In genomic region chr1:152000989-152001630, GRCh38 we compare ENCODE assay signal across 11 cellular contexts. TPM values are rescaled to one million over a fixed set of nuclear protein-coding genes. Genes with fewer than 3 reads are reported as not detected.
DNase-seq lines count a peak whose midpoint lies in the region; ATAC-seq, FAIRE-seq and TF ChIP-seq lines count a peak whose summit lies in the region.
"Had no signal": no experiment of that assay in that cellular context is flagged by ENCODE, and none has a peak within 500 bp of the region (broad histone marks: within the 10 kb centered on the region; RNA-seq: fewer than 3 reads in every experiment).

No MANE protein-coding gene starts in this region.

- peaks cover 10% of the 10 kb centered on the region for H3K4me1 Mint-ChIP-seq in activated CD8-positive, alpha-beta T cell treated with anti-CD3 and anti-CD28 coated beads, Interleukin-2, amount 10 ng/mL, durations not matched to agents 7 days and 5 days (ENCODE audit: low read depth)
- H3K4me1 Mint-ChIP-seq: activated B cell treated with CpG ODN at 0.5 μM for 24 hours had no signal

- H3K36me3 ChIP-seq in bronchial epithelial cell (ENCODE audit: control insufficient read depth, insufficient read depth, low read length), result no peaks in the 10 kb centered on the region
- H3K36me3 ChIP-seq in lower lobe of right lung, result no peaks in the 10 kb centered on the region
- H3K36me3 ChIP-seq in thymus (ENCODE audit: control insufficient read depth, insufficient read depth), result no peaks in the 10 kb centered on the region

- H3K4me3 Mint-ChIP-seq in activated CD8-positive, alpha-beta T cell treated with anti-CD3 and anti-CD28 coated beads, Interleukin-2, amount 10 ng/mL, durations not matched to agents 7 days and 5 days, result no peak overlapping the region
- H3K4me3 Mint-ChIP-seq: activated B cell treated with CpG ODN at 0.5 μM for 24 hours; activated T-cell treated with anti-CD3 and anti-CD28 coated beads, Interleukin-2, amount 50 U/mL, for 72 hours had no signal

- CTCF ChIA-PET in activated CD8-positive, alpha-beta T cell treated with anti-CD3 and anti-CD28 coated beads, Interleukin-2, amount 10 ng/mL, durations not matched to agents 7 days and 5 days (lab: Charles Lee), result interaction anchor here (0.8 to 27.4 kb wide), 45 partner anchors 9 to 526 kb away, joined by 3 to 1011 read pairs (median 6); partner anchors contain the start of genes C2CD4D, S100A11 and THEM4

- H3K27ac ChIP-seq in lower lobe of right lung (peak overlapping the region; percentile 71), thymus (ENCODE audit: low read depth) (peak overlapping the region; percentile 15)
- H3K27ac ChIP-seq: testis had no signal

- POLR2A ChIA-PET in activated CD8-positive, alpha-beta T cell treated with anti-CD3 and anti-CD28 coated beads, Interleukin-2, amount 10 ng/mL, durations not matched to agents 7 days and 5 days (lab: Charles Lee), result interaction anchor here (0.6 to 1.0 kb wide), 2 partner anchors 8 to 32 kb away, joined by 3 read pairs; partner anchors contain the start of gene S100A10

- H3K27ac Mint-ChIP-seq in activated CD8-positive, alpha-beta T cell treated with anti-CD3 and anti-CD28 coated beads, Interleukin-2, amount 10 ng/mL, durations not matched to agents 7 days and 5 days, result no peak overlapping the region
- H3K27ac Mint-ChIP-seq: activated B cell treated with CpG ODN at 0.5 μM for 24 hours; activated T-cell treated with anti-CD3 and anti-CD28 coated beads, Interleukin-2, amount 50 U/mL, for 72 hours had no signal

- 88% methylated on average over 4 of the region's 4 CpGs for WGBS in thymus

- H3K9me3 ChIP-seq in lower lobe of right lung (no peaks in the 10 kb centered on the region), thymus (ENCODE audit: control insufficient read depth) (no peaks in the 10 kb centered on the region)
- H3K9me3 ChIP-seq: testis had no signal

- no peak for TF ChIP-seq CTCF in bronchial epithelial cell (IDR thresholded peaks at IDR 0.05; ENCODE audit: insufficient read depth, low read length, severe bottlenecking)
- TF ChIP-seq CTCF in lower lobe of right lung (IDR thresholded peaks at IDR 0.05), result no peak

- H3K27me3 ChIP-seq in bronchial epithelial cell (ENCODE audit: control insufficient read depth, insufficient read depth, low read length), result no peaks in the 10 kb centered on the region
- H3K27me3 ChIP-seq in lower lobe of right lung (ENCODE audit: low read depth), result no peaks in the 10 kb centered on the region
- peaks cover 5% of the 10 kb centered on the region for H3K27me3 ChIP-seq in thymus (ENCODE audit: control insufficient read depth, insufficient read depth)
- H3K27me3 ChIP-seq: testis had no signal

- no peaks in the 10 kb centered on the region for H3K36me3 Mint-ChIP-seq in activated CD8-positive, alpha-beta T cell treated with anti-CD3 and anti-CD28 coated beads, Interleukin-2, amount 10 ng/mL, durations not matched to agents 7 days and 5 days (ENCODE audit: low read depth)

- H3K4me1 ChIP-seq in lower lobe of right lung (peaks cover 11% of the 10 kb centered on the region), thymus (ENCODE audit: control insufficient read depth, insufficient read depth, low read length) (no peaks in the 10 kb centered on the region)
- H3K4me1 ChIP-seq: testis had no signal

- intact Hi-C loops in lower lobe of right lung (cut with DNase I), result no loop called here

- no peak overlapping the region for H3K4me3 ChIP-seq in bronchial epithelial cell (ENCODE audit: low read depth, low read length)
- no peak overlapping the region for H3K4me3 ChIP-seq in lower lobe of right lung
- H3K4me3 ChIP-seq in thymus (ENCODE audit: low read length), result no peak overlapping the region
- H3K4me3 ChIP-seq: testis had no signal

- DNase-seq in MV-4-11 (lab: John Stamatoyannopoulos, UW), result peak; percentile 96
- DNase-seq in bronchial epithelial cell (ENCODE audit: low read depth), result peak; percentile 92
- DNase-seq in lower lobe of right lung, result no peak
- no peak for DNase-seq in activated CD8-positive, alpha-beta T cell treated with anti-CD3 and anti-CD28 coated beads, Interleukin-2, amount 10 ng/mL, durations not matched to agents 7 days and 5 days
- DNase-seq in cortex of kidney (lab: John Stamatoyannopoulos, UW), result no peak
- DNase-seq in GM19239 (ENCODE audit: insufficient read length, low spot score), result no peak

- no peaks in the 10 kb centered on the region for H3K9me3 Mint-ChIP-seq in activated CD8-positive, alpha-beta T cell treated with anti-CD3 and anti-CD28 coated beads, Interleukin-2, amount 10 ng/mL, durations not matched to agents 7 days and 5 days (ENCODE audit: insufficient read depth)
- H3K9me3 Mint-ChIP-seq: activated B cell treated with CpG ODN at 0.5 μM for 24 hours; activated T-cell treated with anti-CD3 and anti-CD28 coated beads, Interleukin-2, amount 50 U/mL, for 72 hours had no signal

- ATAC-seq in lower lobe of right lung (peak; percentile 60 to 78), HG02840 (IDR thresholded peaks at IDR 0.05; ENCODE audit: low FRiP score, unreplicated experiment) (no peak)
- ATAC-seq in activated CD8-positive, alpha-beta T cell treated with anti-CD3 and anti-CD28 coated beads, Interleukin-2, amount 10 ng/mL, durations not matched to agents 7 days and 5 days, result no peak

- peaks cover 35% of the 10 kb centered on the region for H3K27me3 Mint-ChIP-seq in activated CD8-positive, alpha-beta T cell treated with anti-CD3 and anti-CD28 coated beads, Interleukin-2, amount 10 ng/mL, durations not matched to agents 7 days and 5 days (ENCODE audit: low read depth)

- FAIRE-seq in bronchial epithelial cell (lab: Jason Lieb, UNC) (peak; percentile 88), GM19239 (lab: Jason Lieb, UNC) (no peak)

RNA-seq across cellular contexts. Expression of gene S100A10, which starts 7.5 kb away (rescaled TPM):
- total RNA-seq in bronchial epithelial cell, result 120 and 212 TPM in 2 replicates
- 602 TPM for total RNA-seq in lower lobe of right lung
- polyA plus RNA-seq in thymus, result 592 TPM
- 100 to 1,000 TPM; 540 to 571 TPM for total RNA-seq in activated CD8-positive, alpha-beta T cell treated with anti-CD3 and anti-CD28 coated beads, Interleukin-2, amount 10 ng/mL, durations not matched to agents 7 days and 5 days

RNA-seq across cellular contexts. Expression of gene S100A11, which starts 35.7 kb away (rescaled TPM):
- total RNA-seq in bronchial epithelial cell (58.7 and 151 TPM in 2 replicates), lower lobe of right lung (737 TPM)
- 1,404 TPM for polyA plus RNA-seq in thymus
- 100 to 1,000 TPM; 269 to 293 TPM for total RNA-seq in activated CD8-positive, alpha-beta T cell treated with anti-CD3 and anti-CD28 coated beads, Interleukin-2, amount 10 ng/mL, durations not matched to agents 7 days and 5 days

Comparison
In these comparisons a context has a peak if more than half of its experiments do, and no peak if none do; other contexts are left out.
1. DNase-seq: peak in MV-4-11 (single experiment) and bronchial epithelial cell (single experiment); none in lower lobe of right lung (single experiment), activated CD8-positive, alpha-beta T cell treated with anti-CD3 and anti-CD28 coated beads, Interleukin-2, amount 10 ng/mL, durations not matched to agents 7 days and 5 days (single experiment), cortex of kidney (single experiment) and GM19239 (single experiment).
2. ATAC-seq: peak in lower lobe of right lung (2 of 2); none in HG02840 (single experiment) and activated CD8-positive, alpha-beta T cell treated with anti-CD3 and anti-CD28 coated beads, Interleukin-2, amount 10 ng/mL, durations not matched to agents 7 days and 5 days (single experiment).